In genomic region chr7:55203300-55203699, GRCh38 we compare ENCODE assay signal across 1 cellular context.
TF ChIP-seq lines count a peak whose summit lies in the region.

No MANE protein-coding gene starts in this region.

TF ChIP-seq in HepG2, 621 proteins besides CTCF, POLR2A, EP300 and RAD21 (continued from another document):
- 0 out of 2 replicates have a peak, but pooled peaks have one; percentile 3 for TF ChIP-seq TRIM22 (IDR thresholded peaks at IDR 0.05)
TF ChIP-seq in HepG2: peak in this region for 6.
